Comparison of ENCODE assay signal across 1 cellular context in the genomic region with DNA sequence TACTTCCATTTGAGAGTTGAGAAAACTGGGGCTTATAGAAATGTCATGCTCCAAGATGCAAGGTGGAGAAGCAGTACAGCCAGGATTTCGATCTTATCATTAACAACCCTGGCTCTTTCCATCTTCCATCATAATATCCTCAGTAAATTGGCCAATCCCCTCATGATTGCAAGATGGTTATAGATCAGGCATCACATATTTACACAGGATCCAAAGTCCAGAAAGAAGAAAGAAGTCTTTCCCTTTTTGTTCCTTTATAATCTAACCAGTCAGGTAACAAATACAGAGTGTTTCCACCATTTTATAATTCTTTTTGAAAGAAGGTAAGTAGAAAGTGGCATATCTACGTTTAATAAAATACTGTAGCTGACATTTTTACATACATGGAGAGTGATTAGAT.
TF ChIP-seq lines count a peak whose summit lies in the region.

No MANE protein-coding gene starts in this region.

TF ChIP-seq in GM23338, 12 proteins besides CTCF, POLR2A, EP300 and RAD21 (continued from another document):
- TF ChIP-seq, protein P1, sequence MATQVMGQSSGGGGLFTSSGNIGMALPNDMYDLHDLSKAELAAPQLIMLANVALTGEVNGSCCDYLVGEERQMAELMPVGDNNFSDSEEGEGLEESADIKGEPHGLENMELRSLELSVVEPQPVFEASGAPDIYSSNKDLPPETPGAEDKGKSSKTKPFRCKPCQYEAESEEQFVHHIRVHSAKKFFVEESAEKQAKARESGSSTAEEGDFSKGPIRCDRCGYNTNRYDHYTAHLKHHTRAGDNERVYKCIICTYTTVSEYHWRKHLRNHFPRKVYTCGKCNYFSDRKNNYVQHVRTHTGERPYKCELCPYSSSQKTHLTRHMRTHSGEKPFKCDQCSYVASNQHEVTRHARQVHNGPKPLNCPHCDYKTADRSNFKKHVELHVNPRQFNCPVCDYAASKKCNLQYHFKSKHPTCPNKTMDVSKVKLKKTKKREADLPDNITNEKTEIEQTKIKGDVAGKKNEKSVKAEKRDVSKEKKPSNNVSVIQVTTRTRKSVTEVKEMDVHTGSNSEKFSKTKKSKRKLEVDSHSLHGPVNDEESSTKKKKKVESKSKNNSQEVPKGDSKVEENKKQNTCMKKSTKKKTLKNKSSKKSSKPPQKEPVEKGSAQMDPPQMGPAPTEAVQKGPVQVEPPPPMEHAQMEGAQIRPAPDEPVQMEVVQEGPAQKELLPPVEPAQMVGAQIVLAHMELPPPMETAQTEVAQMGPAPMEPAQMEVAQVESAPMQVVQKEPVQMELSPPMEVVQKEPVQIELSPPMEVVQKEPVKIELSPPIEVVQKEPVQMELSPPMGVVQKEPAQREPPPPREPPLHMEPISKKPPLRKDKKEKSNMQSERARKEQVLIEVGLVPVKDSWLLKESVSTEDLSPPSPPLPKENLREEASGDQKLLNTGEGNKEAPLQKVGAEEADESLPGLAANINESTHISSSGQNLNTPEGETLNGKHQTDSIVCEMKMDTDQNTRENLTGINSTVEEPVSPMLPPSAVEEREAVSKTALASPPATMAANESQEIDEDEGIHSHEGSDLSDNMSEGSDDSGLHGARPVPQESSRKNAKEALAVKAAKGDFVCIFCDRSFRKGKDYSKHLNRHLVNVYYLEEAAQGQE (IDR thresholded peaks at IDR 0.05; ENCODE audit: unreplicated experiment) = no peak
- TF ChIP-seq POLR2AphosphoS5 (IDR thresholded peaks at IDR 0.05; ENCODE audit: low read depth) (no peak), EZH2phosphoT487 (IDR thresholded peaks at IDR 0.05; ENCODE audit: unreplicated experiment) (no peak), CREB1 (CRISPR knock-in tag; IDR thresholded peaks at IDR 0.05; ENCODE audit: low read depth) (no peak)
- TF ChIP-seq, protein P2, sequence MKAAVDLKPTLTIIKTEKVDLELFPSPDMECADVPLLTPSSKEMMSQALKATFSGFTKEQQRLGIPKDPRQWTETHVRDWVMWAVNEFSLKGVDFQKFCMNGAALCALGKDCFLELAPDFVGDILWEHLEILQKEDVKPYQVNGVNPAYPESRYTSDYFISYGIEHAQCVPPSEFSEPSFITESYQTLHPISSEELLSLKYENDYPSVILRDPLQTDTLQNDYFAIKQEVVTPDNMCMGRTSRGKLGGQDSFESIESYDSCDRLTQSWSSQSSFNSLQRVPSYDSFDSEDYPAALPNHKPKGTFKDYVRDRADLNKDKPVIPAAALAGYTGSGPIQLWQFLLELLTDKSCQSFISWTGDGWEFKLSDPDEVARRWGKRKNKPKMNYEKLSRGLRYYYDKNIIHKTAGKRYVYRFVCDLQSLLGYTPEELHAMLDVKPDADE (IDR thresholded peaks at IDR 0.05) = no peak
